ENCODE assay signal across 17 cellular contexts in genomic region chr2:234629596-234629995, GRCh38.
DNase-seq lines count a peak whose midpoint lies in the region; ATAC-seq and TF ChIP-seq lines count a peak whose summit lies in the region.
"Had no signal": no experiment of that assay in that cellular context is flagged by ENCODE, and none has a peak within 500 bp of the region (broad histone marks: within the 10 kb centered on the region; RNA-seq: fewer than 3 reads in every experiment).

No MANE protein-coding gene starts in this region.

- no peak overlapping the region for H3K4ac ChIP-seq in mesenchymal stem cell (ENCODE audit: low read depth in 1 of 2, low read length in 2 of 2)

- CTCF ChIA-PET in AG04450 (lab: Charles Lee): no interaction called here

- H3K4me3 ChIP-seq in AG04450 (ENCODE audit: low read depth, low read length) (no peak overlapping the region), mesenchymal stem cell (ENCODE audit: insufficient read depth in 1 of 2, low read depth in 1 of 2, low read length in 2 of 2) (no peak overlapping the region), smooth muscle cell (no peak overlapping the region)

- H3K36me3 ChIP-seq in mesenchymal stem cell (ENCODE audit: control insufficient read depth in 1 of 2, insufficient read depth in 2 of 2, low read depth in 1 of 2, low read length in 2 of 2) (no peaks in the 10 kb centered on the region), smooth muscle cell (ENCODE audit: low read depth) (no peaks in the 10 kb centered on the region)
- H3K36me3 ChIP-seq: BE2C had no signal

- no peak overlapping the region for H2BK120ac ChIP-seq in mesenchymal stem cell (ENCODE audit: low read depth, low read length)

- no peak overlapping the region for H2BK15ac ChIP-seq in mesenchymal stem cell (ENCODE audit: low read depth, poor library complexity, severe bottlenecking)

- no peak for ATAC-seq in GM19463 (IDR thresholded peaks at IDR 0.05; ENCODE audit: unreplicated experiment)
- ATAC-seq in HG02981 (IDR thresholded peaks at IDR 0.05; ENCODE audit: unreplicated experiment): no peak
- ATAC-seq in GM21390 (IDR thresholded peaks at IDR 0.05; ENCODE audit: unreplicated experiment): no peak
- ATAC-seq: HCT116, HepG2 had no signal

- H3K9ac ChIP-seq in mesenchymal stem cell (ENCODE audit: low read length): no peak overlapping the region
- H3K9ac ChIP-seq in smooth muscle cell (ENCODE audit: low read depth): no peak overlapping the region

- H2AK5ac ChIP-seq in mesenchymal stem cell (ENCODE audit: low read length, severe bottlenecking): no peak overlapping the region

- no peaks in the 10 kb centered on the region for H4K20me1 ChIP-seq in smooth muscle cell (ENCODE audit: low read depth)

- no peak overlapping the region for H3K18ac ChIP-seq in mesenchymal stem cell (ENCODE audit: low read depth in 1 of 2, low read length in 2 of 2)

- H3K4me2 ChIP-seq in mesenchymal stem cell (ENCODE audit: low read length, poor library complexity, severe bottlenecking) (no peak overlapping the region), smooth muscle cell (peak overlapping the region; percentile 70)

- no peak overlapping the region for H2BK5ac ChIP-seq in mesenchymal stem cell (ENCODE audit: low read depth, low read length, poor library complexity, severe bottlenecking)

- H3K23ac ChIP-seq in mesenchymal stem cell (ENCODE audit: low read length in 2 of 2): no peak overlapping the region

- no peaks in the 10 kb centered on the region for H3K27me3 ChIP-seq in AG04450 (ENCODE audit: control insufficient read depth, insufficient read depth, low read length)
- peaks cover 0 to 19% of the 10 kb centered on the region in 2 experiments for H3K27me3 ChIP-seq in mesenchymal stem cell (ENCODE audit: control insufficient read depth in 1 of 2, insufficient read depth in 1 of 2, low read length in 2 of 2)
- no peaks in the 10 kb centered on the region for H3K27me3 ChIP-seq in smooth muscle cell (ENCODE audit: low read depth)
- H3K27me3 ChIP-seq: BE2C had no signal

- peaks cover 12% of the 10 kb centered on the region for H3F3A ChIP-seq in smooth muscle cell (ENCODE audit: low read depth)

- no peak overlapping the region for H2AFZ ChIP-seq in mesenchymal stem cell (ENCODE audit: low read depth, low read length)
- no peak overlapping the region for H2AFZ ChIP-seq in smooth muscle cell (ENCODE audit: low read depth)

- 14% methylated on average over 1 of the region's 3 CpGs for WGBS in mesenchymal stem cell
- 25% methylated on average over 3 of the region's 3 CpGs for WGBS in smooth muscle cell (ENCODE audit: low lambda C conversion rate)

- no peaks in the 10 kb centered on the region for H3K79me2 ChIP-seq in smooth muscle cell (ENCODE audit: low read depth)

- H3K14ac ChIP-seq in mesenchymal stem cell (ENCODE audit: low read length in 2 of 2): no peak overlapping the region

- no peak overlapping the region for H3K27ac ChIP-seq in AG04450 (ENCODE audit: low read depth, low read length)
- H3K27ac ChIP-seq in VCaP: peak overlapping the region; percentile 94
- H3K27ac ChIP-seq in mesenchymal stem cell (ENCODE audit: low read length, poor library complexity, severe bottlenecking): no peak overlapping the region
- no peak overlapping the region for H3K27ac ChIP-seq in smooth muscle cell (ENCODE audit: low read depth)

- H4K8ac ChIP-seq in mesenchymal stem cell (ENCODE audit: low read length): no peak overlapping the region

- H3K9me3 ChIP-seq in AG04450 (ENCODE audit: control insufficient read depth, insufficient read depth, low read length) (no peaks in the 10 kb centered on the region), mesenchymal stem cell (ENCODE audit: control insufficient read depth, low read length) (no peaks in the 10 kb centered on the region), smooth muscle cell (replicated peaks; ENCODE audit: low read depth) (no peaks in the 10 kb centered on the region)
- H3K9me3 ChIP-seq: BE2C, Caco-2 had no signal

- no peak overlapping the region for H2BK12ac ChIP-seq in mesenchymal stem cell (ENCODE audit: low read length in 2 of 2)

- POLR2A ChIA-PET in AG04450 (lab: Yijun Ruan, JAX): interaction anchor here (0.6 to 1.6 kb wide), 6 partner anchors 12 to 615 kb away, joined by 3 to 8 read pairs (median 4); no protein-coding TSS in a partner anchor

- H3K4me1 ChIP-seq in mesenchymal stem cell (ENCODE audit: control insufficient read depth, insufficient read depth, low read depth, low read length) (peaks cover 15% of the 10 kb centered on the region), smooth muscle cell (ENCODE audit: low read depth) (peaks cover 26% of the 10 kb centered on the region)
- H3K4me1 ChIP-seq: BE2C, Caco-2 had no signal

- no peaks in the 10 kb centered on the region for H3K79me1 ChIP-seq in mesenchymal stem cell (replicated peaks; ENCODE audit: low read length, poor library complexity, severe bottlenecking)

- peak; percentile 38 for DNase-seq in AG04450 (ENCODE audit: low read depth, low spot score)
- DNase-seq in mesenchymal stem cell: peak; percentile 63
- DNase-seq in smooth muscle cell (lab: John Stamatoyannopoulos, UW; ENCODE audit: unreplicated experiment): no peak
- DNase-seq: BE2C; C1 segment of cervical spinal cord; Caco-2; CD4-positive, CD25-positive, alpha-beta regulatory T cell; CD8-positive, alpha-beta memory T cell; GOT3; H7; HFFc6 had no signal

- TF ChIP-seq CTCF in AG04450 (IDR thresholded peaks at IDR 0.05; ENCODE audit: low read depth, low read length): no peak
- TF ChIP-seq CTCF in VCaP (conservative IDR thresholded peaks at IDR 0.05): no peak
- no peak for TF ChIP-seq CTCF in smooth muscle cell (IDR thresholded peaks at IDR 0.05; ENCODE audit: borderline replicate concordance, insufficient read depth, poor library complexity, severe bottlenecking)

- H4K91ac ChIP-seq in mesenchymal stem cell (ENCODE audit: low read length): no peak overlapping the region
